8 cellular contexts compared by ENCODE assay signal in the genomic region with DNA sequence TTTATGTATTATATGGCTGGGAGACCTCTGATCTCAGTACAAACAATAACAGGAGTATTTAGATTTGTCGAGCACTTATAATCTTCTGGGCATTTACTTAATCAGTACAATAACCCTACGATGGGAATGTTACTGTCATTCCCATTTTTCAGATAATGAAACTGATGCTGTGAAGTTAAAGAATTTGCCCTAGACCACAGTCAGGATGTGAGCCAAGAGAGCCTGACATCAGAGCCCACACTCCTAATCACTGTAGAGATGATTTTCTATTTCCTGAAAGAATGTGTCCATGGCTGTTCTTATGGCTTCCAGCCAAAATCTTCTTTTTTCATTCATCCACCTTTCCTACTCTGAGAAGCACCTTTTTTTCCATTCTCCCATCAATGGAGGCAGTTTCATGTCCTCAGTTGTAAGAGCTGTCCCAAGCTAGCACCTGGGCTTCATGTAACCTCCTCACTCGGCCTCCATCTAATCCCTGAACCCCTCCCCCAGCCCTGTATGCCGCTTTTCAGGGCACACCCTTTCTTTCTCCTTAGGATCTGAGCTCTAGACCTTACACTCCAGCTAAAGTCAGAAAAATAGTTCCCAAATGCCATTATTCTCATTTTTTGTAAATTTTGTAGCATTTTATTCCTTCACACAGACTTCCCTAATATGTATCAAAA. TPM values are rescaled to one million over a fixed set of nuclear protein-coding genes. Genes with fewer than 3 reads are reported as not detected.
DNase-seq lines count a peak whose midpoint lies in the region; ATAC-seq and TF ChIP-seq lines count a peak whose summit lies in the region.
"Had no signal": no experiment of that assay in that cellular context is flagged by ENCODE, and none has a peak within 500 bp of the region (broad histone marks: within the 10 kb centered on the region; RNA-seq: fewer than 3 reads in every experiment).

No MANE protein-coding gene starts in this region.

- no peaks in the 10 kb centered on the region for H3K9me3 ChIP-seq in thyroid gland

- no peaks in the 10 kb centered on the region for H3K9me3 Mint-ChIP-seq in T-cell
- peaks cover 0 to 3% (median 0%) of the 10 kb centered on the region in 6 donors for H3K9me3 Mint-ChIP-seq in immature natural killer cell
- no peaks in the 10 kb centered on the region for H3K9me3 Mint-ChIP-seq in stimulated activated naive B cell treated with anti-CD40 and anti-IgM and Interleukin-4, amounts not matched to agents 10 μg/mL and 1 μg/mL and 100 μg/mL, for 72 hours

- POLR2A ChIA-PET in T-cell (lab: Charles Lee), result no interaction called here

- ATAC-seq in T-cell (replicated peaks in 1 of 4), result no peak
- no peak for ATAC-seq in stimulated activated naive B cell treated with anti-CD40 and anti-IgM and Interleukin-4, amounts not matched to agents 10 μg/mL and 1 μg/mL and 100 μg/mL, for 72 hours (replicated peaks)

- WGBS in thyroid gland, 2 donors, result 75 to 80% methylated on average over 4 of the region's 4 CpGs

- TF ChIP-seq CTCF in thyroid gland (IDR thresholded peaks at IDR 0.05) (no peak), GM13976 (IDR thresholded peaks at IDR 0.05; ENCODE audit: borderline replicate concordance, control extremely low read depth, extremely low read depth, insufficient read depth, missing control alignments) (no peak)

- in situ Hi-C loops in GM13976 (cut with MboI; ENCODE audit: low sequenced_read_pairs, unreplicated experiment), result no loop called here

- H3K4me3 Mint-ChIP-seq in T-cell, result peak overlapping the region; percentile 72 to 81 (median 72)
- peak overlapping the region; percentile 26 to 95 (median 87) for H3K4me3 Mint-ChIP-seq in immature natural killer cell
- no peak overlapping the region for H3K4me3 Mint-ChIP-seq in stimulated activated naive B cell treated with anti-CD40 and anti-IgM and Interleukin-4, amounts not matched to agents 10 μg/mL and 1 μg/mL and 100 μg/mL, for 72 hours

- H3K36me3 Mint-ChIP-seq in T-cell, result no peaks in the 10 kb centered on the region
- no peaks in the 10 kb centered on the region for H3K36me3 Mint-ChIP-seq in immature natural killer cell
- H3K36me3 Mint-ChIP-seq in stimulated activated naive B cell treated with anti-CD40 and anti-IgM and Interleukin-4, amounts not matched to agents 10 μg/mL and 1 μg/mL and 100 μg/mL, for 72 hours, result peaks cover 0 to 2% of the 10 kb centered on the region in 2 donors
- H3K36me3 Mint-ChIP-seq: activated naive CD8-positive, alpha-beta T cell had no signal

- peaks cover 10 to 22% of the 10 kb centered on the region in 2 donors for H3K27me3 Mint-ChIP-seq in T-cell
- peaks cover 4 to 9% (median 6%) of the 10 kb centered on the region in 3 donors for H3K27me3 Mint-ChIP-seq in immature natural killer cell (ENCODE audit: low read depth in 3 of 3)
- H3K27me3 Mint-ChIP-seq in stimulated activated naive B cell treated with anti-CD40 and anti-IgM and Interleukin-4, amounts not matched to agents 10 μg/mL and 1 μg/mL and 100 μg/mL, for 72 hours, result peaks cover 6 to 18% of the 10 kb centered on the region in 2 donors

- H3K4me1 Mint-ChIP-seq in T-cell (peaks cover 9 to 22% (median 16%) of the 10 kb centered on the region in 3 donors), immature natural killer cell (peaks cover 14 to 24% of the 10 kb centered on the region in 2 donors)
- H3K4me1 Mint-ChIP-seq in stimulated activated naive B cell treated with anti-CD40 and anti-IgM and Interleukin-4, amounts not matched to agents 10 μg/mL and 1 μg/mL and 100 μg/mL, for 72 hours, result peaks cover 7 to 8% of the 10 kb centered on the region in 2 donors

- DNase-seq in HCEC 1CT, result peak; percentile 49
- DNase-seq in T-cell, result no peak
- DNase-seq in immature natural killer cell, result no peak
- no peak for DNase-seq in thyroid gland
- DNase-seq in GM13976 (ENCODE audit: low spot score), result no peak
- no peak for DNase-seq in epidermal melanocyte (ENCODE audit: insufficient read length, low spot score)
- no peak for DNase-seq in stimulated activated naive B cell treated with anti-CD40 and anti-IgM and Interleukin-4, amounts not matched to agents 10 μg/mL and 1 μg/mL and 100 μg/mL, for 72 hours

- CTCF ChIA-PET in T-cell (lab: Charles Lee), result interaction anchor here in 1 of 2 donors (0.9 kb wide), 1 partner anchor 76 kb away, joined by 3 read pairs; no protein-coding TSS in a partner anchor

- peak overlapping the region; percentile 53 to 69 for H3K27ac Mint-ChIP-seq in T-cell
- H3K27ac Mint-ChIP-seq in immature natural killer cell, result peak overlapping the region in 3 of 6 donors; percentile 81 to 89 (median 83)
- no peak overlapping the region for H3K27ac Mint-ChIP-seq in stimulated activated naive B cell treated with anti-CD40 and anti-IgM and Interleukin-4, amounts not matched to agents 10 μg/mL and 1 μg/mL and 100 μg/mL, for 72 hours
- H3K27ac Mint-ChIP-seq: activated naive CD8-positive, alpha-beta T cell had no signal

- H3K4me3 ChIP-seq in thyroid gland (replicated peaks in 1 of 3), result no peak overlapping the region

- H3K4me1 ChIP-seq in thyroid gland, result peaks cover 13 to 14% of the 10 kb centered on the region in 2 donors

- no peaks in the 10 kb centered on the region for H3K27me3 ChIP-seq in thyroid gland

- TF ChIP-seq POLR2A in thyroid gland (IDR thresholded peaks at IDR 0.05), result no peak

- intact Hi-C loops in thyroid gland (cut with DNase I), result no loop called here

- no peaks in the 10 kb centered on the region for H3K36me3 ChIP-seq in thyroid gland

- peak overlapping the region; percentile 15 to 77 (median 48) for H3K27ac ChIP-seq in thyroid gland

RNA-seq across cellular contexts. Expression of gene CAV1, which starts 12.2 kb away (rescaled TPM):
- total RNA-seq in T-cell (1 to 10 TPM in 2 of 5 donors, under 1 TPM in 2, not detected in 1; 0.25 to 1.4 (median 0.98) TPM), thyroid gland (100 to 1,000 TPM; 301 to 490 (median 321) TPM)
- 1 to 10 TPM in 1 of 3 donors, under 1 TPM in 1, not detected in 1; 0.53 to 2.2 TPM for polyA plus RNA-seq in immature natural killer cell

RNA-seq across cellular contexts. Expression of gene CAV2, which starts 13.1 kb away (rescaled TPM):
- total RNA-seq in T-cell (under 1 TPM in 3 of 5 donors, not detected in 2; 0.49 to 0.89 (median 0.55) TPM), thyroid gland (100 to 1,000 TPM; 210 to 331 (median 239) TPM)
- not detected for polyA plus RNA-seq in immature natural killer cell

Comparison
In these comparisons a context has a peak if more than half of its experiments do, and no peak if none do; other contexts are left out.
1. H3K4me3 Mint-ChIP-seq: peak in T-cell (3 of 3) and immature natural killer cell (5 of 5); none in stimulated activated naive B cell treated with anti-CD40 and anti-IgM and Interleukin-4, amounts not matched to agents 10 μg/mL and 1 μg/mL and 100 μg/mL, for 72 hours (0 of 2).
2. RNA of gene CAV1, which starts 12.2 kb away (total RNA-seq): 301 to 490 TPM in thyroid gland; 0.25 to 1.4 TPM in T-cell; every median in the first group is over 100 times any median in the second.
3. RNA of gene CAV2, which starts 13.1 kb away (total RNA-seq): 210 to 331 TPM in thyroid gland; 0.49 to 0.89 TPM in T-cell; every median in the first group is over 100 times any median in the second.